19 cellular contexts compared by ENCODE assay signal in genomic region chr4:173515458-173515857, GRCh38. TPM values are rescaled to one million over a fixed set of nuclear protein-coding genes. Genes with fewer than 3 reads are reported as not detected.
DNase-seq lines count a peak whose midpoint lies in the region; ATAC-seq, FAIRE-seq and TF ChIP-seq lines count a peak whose summit lies in the region.
"Had no signal": no experiment of that assay in that cellular context is flagged by ENCODE, and none has a peak within 500 bp of the region (broad histone marks: within the 10 kb centered on the region; RNA-seq: fewer than 3 reads in every experiment).

No MANE protein-coding gene starts in this region.

- no peak for DNase-seq in SK-N-SH
- DNase-seq in astrocyte (ENCODE audit: low read depth): no peak
- DNase-seq in mesenchymal stem cell: no peak
- no peak for DNase-seq in HAP-1 (ENCODE audit: low spot score in 2 of 2)
- no peak for DNase-seq in DMS114 treated with DMSO at 0.1 percent for 48 hours (lab: John Stamatoyannopoulos, UW; ENCODE audit: unreplicated experiment)
- DNase-seq: AML-193, H9, Karpas-422, NCI-H1436, NCI-H1930, NCI-H526, PC-9 had no signal

- H3K4me1 Mint-ChIP-seq in astrocyte (ENCODE audit: low read depth, unreplicated experiment): no peaks in the 10 kb centered on the region

- in situ Hi-C loops in HAP-1 (cut with MboI; ENCODE audit: low sequenced_read_pairs): no loop called here

- peaks cover 3% of the 10 kb centered on the region for H3K36me3 Mint-ChIP-seq in astrocyte (ENCODE audit: low read depth, unreplicated experiment)

- H2BK15ac ChIP-seq in mesenchymal stem cell (ENCODE audit: low read depth, poor library complexity, severe bottlenecking): peak overlapping the region; percentile 63

- peaks cover 37% of the 10 kb centered on the region for H3K9me3 Mint-ChIP-seq in astrocyte (ENCODE audit: unreplicated experiment)

- H2BK12ac ChIP-seq in mesenchymal stem cell (ENCODE audit: low read length in 2 of 2): peak overlapping the region; percentile 96 to 99

- ATAC-seq in SK-N-SH treated with all-trans-retinoic acid at 6 μM for 48 hours: no peak
- ATAC-seq in GM21515 (IDR thresholded peaks at IDR 0.05; ENCODE audit: unreplicated experiment): no peak

- H3K79me1 ChIP-seq in mesenchymal stem cell (replicated peaks; ENCODE audit: low read length, poor library complexity, severe bottlenecking): no peaks in the 10 kb centered on the region

- TF ChIP-seq RAD21 in SK-N-SH (IDR thresholded peaks at IDR 0.05; ENCODE audit: low read length): no peak

- CTCF ChIA-PET in SK-N-SH (lab: Yijun Ruan, JAX): interaction anchor here (1.4 kb wide), 1 partner anchor 696 kb away, joined by 3 read pairs; no protein-coding TSS in a partner anchor

- H4K20me1 ChIP-seq in SK-N-SH (ENCODE audit: insufficient read depth): no peaks in the 10 kb centered on the region
- H4K20me1 ChIP-seq in astrocyte (ENCODE audit: insufficient read depth, low read length): no peaks in the 10 kb centered on the region

- peaks cover 95% of the 10 kb centered on the region for H3K27me3 Mint-ChIP-seq in astrocyte (ENCODE audit: low read depth, unreplicated experiment)

- H3K4me1 ChIP-seq in SK-N-SH (ENCODE audit: control insufficient read depth in 1 of 2, insufficient read depth in 2 of 2, low read depth in 1 of 2, low read length in 1 of 2) (peaks cover 14 to 38% of the 10 kb centered on the region in 2 experiments; a peak in 3 of 4 replicates), astrocyte (ENCODE audit: insufficient read depth, low read length) (no peaks in the 10 kb centered on the region), mesenchymal stem cell (ENCODE audit: control insufficient read depth, insufficient read depth, low read depth, low read length) (peaks cover 16% of the 10 kb centered on the region), stomach smooth muscle (ENCODE audit: control insufficient read depth, insufficient read depth, low read length) (peaks cover 54% of the 10 kb centered on the region), HAP-1 (no peaks in the 10 kb centered on the region; the same call in 1 of the 2 replicates)

- peaks cover 34% of the 10 kb centered on the region for H3F3A ChIP-seq in SK-N-SH (replicated peaks; ENCODE audit: insufficient read depth)

- no peak overlapping the region for H3K4me2 ChIP-seq in SK-N-SH
- H3K4me2 ChIP-seq in astrocyte (ENCODE audit: low read length): no peak overlapping the region
- no peak overlapping the region for H3K4me2 ChIP-seq in mesenchymal stem cell (ENCODE audit: low read length, poor library complexity, severe bottlenecking)
- H3K4me2 ChIP-seq: PC-9 had no signal

- peak overlapping the region; percentile 36 for H4K91ac ChIP-seq in mesenchymal stem cell (ENCODE audit: low read length)

- peaks cover 5 to 6% of the 10 kb centered on the region in 2 experiments for H3K36me3 ChIP-seq in SK-N-SH (replicated peaks in 1 of 2; ENCODE audit: control insufficient read depth in 1 of 2, insufficient read depth in 2 of 2, low read length in 1 of 2)
- H3K36me3 ChIP-seq in astrocyte (ENCODE audit: insufficient read depth, low read length): no peaks in the 10 kb centered on the region
- H3K36me3 ChIP-seq in mesenchymal stem cell (ENCODE audit: control insufficient read depth in 1 of 2, insufficient read depth in 2 of 2, low read depth in 1 of 2, low read length in 2 of 2): peaks cover 0 to 14% of the 10 kb centered on the region in 2 experiments
- H3K36me3 ChIP-seq in stomach smooth muscle (ENCODE audit: control insufficient read depth in 2 of 2, insufficient read depth in 2 of 2, low read length in 2 of 2): peaks cover 0 to 2% of the 10 kb centered on the region in 2 donors
- no peaks in the 10 kb centered on the region for H3K36me3 ChIP-seq in HAP-1 (replicated peaks)

- peak overlapping the region; percentile 73 to 83 for H3K4ac ChIP-seq in mesenchymal stem cell (ENCODE audit: low read depth in 1 of 2, low read length in 2 of 2)

- H4K8ac ChIP-seq in mesenchymal stem cell (ENCODE audit: low read length): peak overlapping the region; percentile 74

- H3K4me3 Mint-ChIP-seq in astrocyte (ENCODE audit: unreplicated experiment): no peak overlapping the region
- H3K4me3 Mint-ChIP-seq: H9 had no signal

- no peak overlapping the region for H2BK120ac ChIP-seq in mesenchymal stem cell (ENCODE audit: low read depth, low read length)

- 90% methylated on average over 4 of the region's 4 CpGs for WGBS in SK-N-SH (ENCODE audit: low lambda C conversion rate)
- 73% methylated on average over 4 of the region's 4 CpGs for WGBS in mesenchymal stem cell

- H3K23ac ChIP-seq in mesenchymal stem cell (ENCODE audit: low read length in 2 of 2): peak overlapping the region in 1 of 2 experiments; percentile 66

- H3K27ac ChIP-seq in SK-N-SH (ENCODE audit: low read depth in 2 of 2, low read length in 1 of 2) (peak overlapping the region in 1 of 2 experiments; percentile 99; a peak in 2 of 4 replicates), astrocyte (ENCODE audit: low read depth, low read length) (no peak overlapping the region), mesenchymal stem cell (ENCODE audit: low read length, poor library complexity, severe bottlenecking) (no peak overlapping the region), stomach smooth muscle (ENCODE audit: low read length) (peak overlapping the region; percentile 97)
- H3K27ac ChIP-seq: 22Rv1, PC-9 had no signal

- peak overlapping the region; percentile 40 to 96 for H3K18ac ChIP-seq in mesenchymal stem cell (ENCODE audit: low read depth in 1 of 2, low read length in 2 of 2)

- H2AK5ac ChIP-seq in mesenchymal stem cell (ENCODE audit: low read length, severe bottlenecking): no peak overlapping the region

- H3K9me2 ChIP-seq in SK-N-SH: no peaks in the 10 kb centered on the region

- no peak overlapping the region for H2BK5ac ChIP-seq in mesenchymal stem cell (ENCODE audit: low read depth, low read length, poor library complexity, severe bottlenecking)

- H3K9ac ChIP-seq in SK-N-SH (no peak overlapping the region), astrocyte (ENCODE audit: low read length) (no peak overlapping the region), mesenchymal stem cell (ENCODE audit: low read length) (no peak overlapping the region), stomach smooth muscle (ENCODE audit: low read length in 2 of 2) (peak overlapping the region in 1 of 2 donors; percentile 98)

- TF ChIP-seq CTCF in SK-N-SH (IDR thresholded peaks at IDR 0.05) (no peak), astrocyte (IDR thresholded peaks at IDR 0.05; ENCODE audit: insufficient read depth, low read depth, low read length) (no peak)

- peak overlapping the region; percentile 47 for H3K27ac Mint-ChIP-seq in astrocyte (ENCODE audit: unreplicated experiment)
- H3K27ac Mint-ChIP-seq: H9 had no signal

- H3K27me3 ChIP-seq in SK-N-SH (ENCODE audit: insufficient read depth) (no peaks in the 10 kb centered on the region), astrocyte (ENCODE audit: insufficient read depth, low read length) (peaks cover 96% of the 10 kb centered on the region), mesenchymal stem cell (ENCODE audit: control insufficient read depth in 1 of 2, insufficient read depth in 1 of 2, low read length in 2 of 2) (peaks cover 0 to 100% of the 10 kb centered on the region in 2 experiments), stomach smooth muscle (ENCODE audit: control insufficient read depth in 1 of 2, insufficient read depth in 2 of 2, low read length in 2 of 2) (no peaks in the 10 kb centered on the region), HAP-1 (ENCODE audit: low read depth) (peaks cover 19% of the 10 kb centered on the region; the same call in 1 of the 2 replicates)

- H2AFZ ChIP-seq in SK-N-SH (ENCODE audit: low read depth) (no peak overlapping the region), astrocyte (ENCODE audit: low read depth, low read length) (no peak overlapping the region), mesenchymal stem cell (ENCODE audit: low read depth, low read length) (no peak overlapping the region)
- H2AFZ ChIP-seq: PC-9 had no signal

- H3K4me3 ChIP-seq in SK-N-SH (ENCODE audit: low read depth in 2 of 2, low read length in 1 of 2) (no peak overlapping the region), astrocyte (ENCODE audit: insufficient read depth, low read depth, low read length) (no peak overlapping the region), mesenchymal stem cell (ENCODE audit: insufficient read depth in 1 of 2, low read depth in 1 of 2, low read length in 2 of 2) (no peak overlapping the region), stomach smooth muscle (ENCODE audit: low read length in 2 of 2) (peak overlapping the region; percentile 77 to 85), HAP-1 (no peak overlapping the region)
- H3K4me3 ChIP-seq: PC-9 had no signal

- POLR2A ChIA-PET in SK-N-SH (lab: Yijun Ruan, JAX): interaction anchor here (0.6 to 1.2 kb wide), 3 partner anchors 9 to 470 kb away, joined by 3 to 5 read pairs (median 3); no protein-coding TSS in a partner anchor

- no peaks in the 10 kb centered on the region for H3K9me3 ChIP-seq in SK-N-SH
- peaks cover 4% of the 10 kb centered on the region for H3K9me3 ChIP-seq in astrocyte (ENCODE audit: insufficient read depth, low read depth, low read length)
- no peaks in the 10 kb centered on the region for H3K9me3 ChIP-seq in mesenchymal stem cell (ENCODE audit: control insufficient read depth, low read length)
- H3K9me3 ChIP-seq in stomach smooth muscle (ENCODE audit: control insufficient read depth in 2 of 2, low read length in 2 of 2): no peaks in the 10 kb centered on the region
- no peaks in the 10 kb centered on the region; the same call in 1 of the 2 replicates for H3K9me3 ChIP-seq in HAP-1

- H3K14ac ChIP-seq in mesenchymal stem cell (ENCODE audit: low read length in 2 of 2): peak overlapping the region in 1 of 2 experiments; percentile 94

- no peak for FAIRE-seq in astrocyte (lab: Jason Lieb, UNC)
- FAIRE-seq: G401.6 had no signal

- H3K79me2 ChIP-seq in SK-N-SH (ENCODE audit: insufficient read depth) (peaks cover 9% of the 10 kb centered on the region; the same call in 1 of the 2 replicates), astrocyte (ENCODE audit: insufficient read depth, low read length) (no peaks in the 10 kb centered on the region)

- TF ChIP-seq EP300 in SK-N-SH (IDR thresholded peaks at IDR 0.05; ENCODE audit: borderline replicate concordance in 1 of 2, low read depth in 1 of 2, low read length in 1 of 2): no peak

TF ChIP-seq in SK-N-SH treated with all-trans-retinoic acid at 6 μM for 48 hours, 23 proteins besides CTCF, POLR2A, EP300 and RAD21 (continues in another document):
- TF ChIP-seq RARB (CRISPR knock-in tag; IDR thresholded peaks at IDR 0.05): no peak
- TF ChIP-seq ARNTL (CRISPR knock-in tag; IDR thresholded peaks at IDR 0.05; ENCODE audit: borderline replicate concordance, low read depth): no peak

TF ChIP-seq in SK-N-SH, 30 proteins besides CTCF, POLR2A, EP300 and RAD21 (continues in another document):
- TF ChIP-seq MEF2A (IDR thresholded peaks at IDR 0.05; ENCODE audit: borderline replicate concordance, low read depth): no peak
- no peak for TF ChIP-seq RCOR1 (IDR thresholded peaks at IDR 0.05; ENCODE audit: low read length)
- no peak for TF ChIP-seq TEAD4 (IDR thresholded peaks at IDR 0.05; ENCODE audit: borderline replicate concordance, insufficient read depth)

RNA-seq across cellular contexts. Expression of gene HAND2, which starts 14.6 kb away (rescaled TPM):
- polyA plus RNA-seq in SK-N-SH (2012; rRNA removed): 94.2 and 106 TPM in 2 replicates
- polyA plus RNA-seq in SK-N-SH (2012; cell fraction: cytosol; rRNA removed): 129 and 139 TPM in 2 replicates
- polyA plus RNA-seq in SK-N-SH (2012; cell fraction: nucleus; rRNA removed): 96.3 and 128 TPM in 2 replicates
- total RNA-seq in astrocyte: not detected in 2 replicates
- polyA plus RNA-seq in mesenchymal stem cell (2013, experiment 1 of 2): 171 TPM
- polyA plus RNA-seq in mesenchymal stem cell (2013, experiment 2 of 2): 173 TPM
- total RNA-seq: H9, MCF 10A, PC-9 had no signal
- polyA plus RNA-seq: IgD-negative memory B cell had no signal

Comparison
In these comparisons a context has a peak if more than half of its experiments do, and no peak if none do; other contexts are left out.
1. H3K4me3 ChIP-seq: peak in stomach smooth muscle (2 of 2); none in SK-N-SH (0 of 2), astrocyte (single experiment), mesenchymal stem cell (0 of 2) and HAP-1 (single experiment).